ENCODE assay signal across 1 cellular context in genomic region chr4:168633071-168633470, GRCh38.
TF ChIP-seq lines count a peak whose summit lies in the region.

No MANE protein-coding gene starts in this region.

TF ChIP-seq in IMR-90, 13 proteins besides CTCF, POLR2A, EP300 and RAD21 (continued from another document):
- TF ChIP-seq, protein P1, sequence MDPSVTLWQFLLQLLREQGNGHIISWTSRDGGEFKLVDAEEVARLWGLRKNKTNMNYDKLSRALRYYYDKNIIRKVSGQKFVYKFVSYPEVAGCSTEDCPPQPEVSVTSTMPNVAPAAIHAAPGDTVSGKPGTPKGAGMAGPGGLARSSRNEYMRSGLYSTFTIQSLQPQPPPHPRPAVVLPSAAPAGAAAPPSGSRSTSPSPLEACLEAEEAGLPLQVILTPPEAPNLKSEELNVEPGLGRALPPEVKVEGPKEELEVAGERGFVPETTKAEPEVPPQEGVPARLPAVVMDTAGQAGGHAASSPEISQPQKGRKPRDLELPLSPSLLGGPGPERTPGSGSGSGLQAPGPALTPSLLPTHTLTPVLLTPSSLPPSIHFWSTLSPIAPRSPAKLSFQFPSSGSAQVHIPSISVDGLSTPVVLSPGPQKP (IDR thresholded peaks at IDR 0.05; ENCODE audit: borderline replicate concordance, low read depth, low read length), result no peak
